8 cellular contexts compared by ENCODE assay signal in the genomic region with DNA sequence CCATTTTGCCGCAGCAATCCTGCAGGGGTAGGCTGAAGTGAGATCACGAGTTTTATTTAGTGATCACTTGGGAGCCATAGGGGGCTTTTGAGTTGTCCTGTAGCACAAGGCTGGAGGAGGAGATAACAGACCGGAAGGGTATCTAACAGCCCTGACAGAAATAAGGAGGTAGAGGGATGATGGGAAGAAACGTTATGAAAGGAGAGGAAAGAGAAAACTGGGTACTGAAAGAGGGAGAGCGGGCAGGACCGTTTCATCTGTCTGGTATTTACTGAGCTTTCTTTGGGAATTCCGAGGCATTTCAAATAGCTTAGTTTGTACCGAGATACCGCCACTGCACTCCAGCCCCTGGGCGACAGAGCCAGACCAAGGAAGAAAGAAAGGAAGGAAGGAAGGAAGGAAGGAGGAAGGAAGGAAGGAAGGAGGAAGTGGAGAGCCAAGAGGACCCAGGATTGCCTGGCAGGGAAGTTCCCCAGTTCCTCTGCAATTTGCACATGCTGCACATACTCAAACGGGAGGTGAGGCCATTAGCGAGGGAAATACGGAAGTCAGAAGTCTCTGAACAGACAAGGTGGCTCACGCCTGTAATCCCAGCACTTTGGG. TPM values are rescaled to one million over a fixed set of nuclear protein-coding genes. Genes with fewer than 3 reads are reported as not detected.
DNase-seq lines count a peak whose midpoint lies in the region; ATAC-seq and TF ChIP-seq lines count a peak whose summit lies in the region.

No MANE protein-coding gene starts in this region.

- peak overlapping the region; percentile 87 for H3K4me3 ChIP-seq in SK-N-MC
- H3K4me3 ChIP-seq in fibroblast of the aortic adventitia (ENCODE audit: low read depth, low read length), result peak overlapping the region; percentile 71
- H3K4me3 ChIP-seq in skeletal muscle satellite cell (ENCODE audit: low read length), result peak overlapping the region; percentile 77

- no peak for DNase-seq in activated CD8-positive, alpha-beta memory T cell treated with anti-CD3 and anti-CD28 coated beads, Interleukin-2, amount 10 ng/mL, durations not matched to agents 7 days and 5 days
- no peak for DNase-seq in activated CD8-positive, alpha-beta memory T cell treated with anti-CD3 and anti-CD28 coated beads for 24 hours
- peak; percentile 53 for DNase-seq in SK-N-MC (ENCODE audit: low read depth, low spot score)
- DNase-seq in fibroblast of the aortic adventitia (ENCODE audit: low read depth), result no peak
- DNase-seq in NCI-H2029 treated with DMSO at 0.1 percent for 48 hours (lab: John Stamatoyannopoulos, UW), result no peak
- DNase-seq in central memory CD4-positive, alpha-beta T cell, result no peak

- CTCF ChIA-PET in activated CD8-positive, alpha-beta memory T cell treated with anti-CD3 and anti-CD28 coated beads, Interleukin-2, amount 10 ng/mL, durations not matched to agents 7 days and 5 days (lab: Charles Lee), result interaction anchor here (0.6 to 4.6 kb wide), 6 partner anchors 44 to 203 kb away, joined by 3 to 37 read pairs (median 4); partner anchors contain the start of gene HMGCL

- peak overlapping the region; percentile 74 for H3K4me3 Mint-ChIP-seq in activated CD8-positive, alpha-beta memory T cell treated with anti-CD3 and anti-CD28 coated beads, Interleukin-2, amount 10 ng/mL, durations not matched to agents 7 days and 5 days

- H3K4me1 ChIP-seq in skeletal muscle satellite cell (ENCODE audit: control insufficient read depth, insufficient read depth, low read length), result peaks cover 19% of the 10 kb centered on the region

- H3K4me2 ChIP-seq in skeletal muscle satellite cell (ENCODE audit: low read length), result peak overlapping the region; percentile 98

- no peak for TF ChIP-seq CTCF in fibroblast of the aortic adventitia (IDR thresholded peaks at IDR 0.05; ENCODE audit: insufficient read depth, low read length)

- peaks cover 22% of the 10 kb centered on the region for H3K27me3 ChIP-seq in skeletal muscle satellite cell (ENCODE audit: control insufficient read depth, insufficient read depth, low read length)

- no peaks in the 10 kb centered on the region for H3K9me3 Mint-ChIP-seq in activated CD8-positive, alpha-beta memory T cell treated with anti-CD3 and anti-CD28 coated beads, Interleukin-2, amount 10 ng/mL, durations not matched to agents 7 days and 5 days (ENCODE audit: low read depth)

- peak overlapping the region; percentile 95 for H3K27ac ChIP-seq in SK-N-MC

- H3K9me3 ChIP-seq in SK-N-MC (ENCODE audit: low read depth, low read length), result no peaks in the 10 kb centered on the region
- H3K9me3 ChIP-seq in skeletal muscle satellite cell (replicated peaks; ENCODE audit: low read length), result no peaks in the 10 kb centered on the region

- H3K4me1 Mint-ChIP-seq in activated CD8-positive, alpha-beta memory T cell treated with anti-CD3 and anti-CD28 coated beads, Interleukin-2, amount 10 ng/mL, durations not matched to agents 7 days and 5 days, result peaks cover 36% of the 10 kb centered on the region

- peaks cover 15% of the 10 kb centered on the region for H3K36me3 ChIP-seq in SK-N-MC (ENCODE audit: insufficient read depth, low read length)
- no peaks in the 10 kb centered on the region for H3K36me3 ChIP-seq in skeletal muscle satellite cell (ENCODE audit: insufficient read depth, low read length)

- peaks cover 4% of the 10 kb centered on the region for H3K36me3 Mint-ChIP-seq in activated CD8-positive, alpha-beta memory T cell treated with anti-CD3 and anti-CD28 coated beads, Interleukin-2, amount 10 ng/mL, durations not matched to agents 7 days and 5 days

- H3K9ac ChIP-seq in SK-N-MC (ENCODE audit: insufficient read length), result peak overlapping the region; percentile 74
- H3K9ac ChIP-seq in skeletal muscle satellite cell (ENCODE audit: low read depth, low read length), result peak overlapping the region; percentile 60

- H3K27ac Mint-ChIP-seq in activated CD8-positive, alpha-beta memory T cell treated with anti-CD3 and anti-CD28 coated beads, Interleukin-2, amount 10 ng/mL, durations not matched to agents 7 days and 5 days, result peak overlapping the region; percentile 79

- ATAC-seq in activated CD8-positive, alpha-beta memory T cell treated with anti-CD3 and anti-CD28 coated beads, Interleukin-2, amount 10 ng/mL, durations not matched to agents 7 days and 5 days, result no peak
- ATAC-seq in GM18511 (IDR thresholded peaks at IDR 0.05; ENCODE audit: unreplicated experiment), result no peak

- peaks cover 21% of the 10 kb centered on the region for H3K27me3 Mint-ChIP-seq in activated CD8-positive, alpha-beta memory T cell treated with anti-CD3 and anti-CD28 coated beads, Interleukin-2, amount 10 ng/mL, durations not matched to agents 7 days and 5 days

RNA-seq across cellular contexts. Expression of gene FUCA1, which starts 0.9 kb away (rescaled TPM):
- total RNA-seq in activated CD8-positive, alpha-beta memory T cell treated with anti-CD3 and anti-CD28 coated beads, Interleukin-2, amount 10 ng/mL, durations not matched to agents 7 days and 5 days, result 1 to 10 TPM; 5.6 to 6.5 TPM
- total RNA-seq in fibroblast of the aortic adventitia (ENCODE audit: low replicate concordance), result 3.8 and 5.9 TPM in 2 replicates
- total RNA-seq in skeletal muscle satellite cell (2012; rRNA removed), result 2.2 and 3.0 TPM in 2 replicates

RNA-seq across cellular contexts. Expression of gene HMGCL, which starts 43.7 kb away (rescaled TPM):
- 10 to 100 TPM; 23.8 to 29.0 TPM for total RNA-seq in activated CD8-positive, alpha-beta memory T cell treated with anti-CD3 and anti-CD28 coated beads, Interleukin-2, amount 10 ng/mL, durations not matched to agents 7 days and 5 days
- total RNA-seq in fibroblast of the aortic adventitia (ENCODE audit: low replicate concordance), result 28.4 and 38.1 TPM in 2 replicates
- 28.2 and 36.2 TPM in 2 replicates for total RNA-seq in skeletal muscle satellite cell (2012; rRNA removed)

RNA-seq across cellular contexts. Expression of gene CNR2, which starts 44.2 kb away (rescaled TPM):
- under 1 TPM; 0.14 to 0.47 TPM for total RNA-seq in activated CD8-positive, alpha-beta memory T cell treated with anti-CD3 and anti-CD28 coated beads, Interleukin-2, amount 10 ng/mL, durations not matched to agents 7 days and 5 days
- total RNA-seq in fibroblast of the aortic adventitia (ENCODE audit: low replicate concordance), result under 0.01 TPM in 1 of 2 replicates, not detected in the other
- not detected in 2 replicates for total RNA-seq in skeletal muscle satellite cell (2012; rRNA removed)
